ENCODE assay signal across 8 cellular contexts in the genomic region with DNA sequence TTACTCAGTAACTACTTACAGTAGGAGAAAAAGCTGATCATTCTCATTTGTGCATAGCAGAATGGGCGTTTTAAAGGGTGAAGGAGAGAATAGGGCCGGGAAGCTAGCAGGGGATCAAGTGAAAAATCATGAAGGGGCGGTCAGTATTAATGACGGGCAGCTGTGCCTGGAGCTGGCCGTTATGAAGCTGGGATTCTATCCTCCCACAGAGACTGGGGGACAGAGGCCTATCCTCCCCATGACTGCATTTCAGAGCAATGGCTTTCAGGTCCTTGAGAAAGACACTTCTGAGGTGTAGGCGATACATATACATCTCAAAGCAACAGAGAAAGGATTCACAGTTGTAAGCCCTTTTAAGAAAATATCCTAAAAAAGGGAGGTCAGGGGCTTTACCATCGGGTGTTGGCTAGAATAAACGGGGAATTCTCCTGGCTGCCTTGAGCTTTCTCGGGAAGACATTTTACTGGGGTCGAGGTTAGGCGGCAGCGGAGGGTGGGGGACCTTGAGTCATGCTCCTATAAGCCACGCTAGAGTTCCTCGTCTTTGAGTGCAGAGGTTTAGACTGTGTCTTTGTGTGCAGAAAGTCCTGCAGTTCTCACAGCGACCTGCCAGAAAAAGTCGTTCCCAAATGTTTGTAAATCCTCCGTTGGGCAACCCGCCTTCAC. TPM values are rescaled to one million over a fixed set of nuclear protein-coding genes. Genes with fewer than 3 reads are reported as not detected.
DNase-seq lines count a peak whose midpoint lies in the region; ATAC-seq and TF ChIP-seq lines count a peak whose summit lies in the region.

No MANE protein-coding gene starts in this region.

- intact Hi-C loops in left cardiac atrium (cut with DNase I), result no loop called here
- intact Hi-C loops in sigmoid colon (cut with DNase I), result loop anchor here (10.0 kb wide), 1 partner anchor 223 kb away; a partner anchor contains a TSS
- intact Hi-C loops in A673 (cut with micrococcal nuclease; ENCODE audit: unreplicated experiment), result no loop called here

- peak overlapping the region; percentile 63 to 92 (median 86) for H3K27ac ChIP-seq in Peyer's patch
- peak overlapping the region; percentile 78 to 92 (median 86) for H3K27ac ChIP-seq in sigmoid colon
- H3K27ac ChIP-seq in A673 (ENCODE audit: low read depth, low read length, poor library complexity, severe bottlenecking), result no peak overlapping the region

- H3K36me3 ChIP-seq in Peyer's patch (no peaks in the 10 kb centered on the region), sigmoid colon (no peaks in the 10 kb centered on the region), A673 (ENCODE audit: insufficient read depth, low read length, poor library complexity, severe bottlenecking) (no peaks in the 10 kb centered on the region)

- peak overlapping the region; percentile 45 to 96 (median 72) for H3K4me3 ChIP-seq in Peyer's patch
- peak overlapping the region; percentile 58 to 97 (median 82) for H3K4me3 ChIP-seq in sigmoid colon
- no peak overlapping the region for H3K4me3 ChIP-seq in A673 (ENCODE audit: low read depth, low read length, poor library complexity, severe bottlenecking)

- CTCF ChIA-PET in A673 (lab: Charles Lee), result interaction anchor here (1.9 kb wide), 1 partner anchor 14 kb away, joined by 6 read pairs; no protein-coding TSS in a partner anchor

- peak; percentile 8 for ATAC-seq in GM21528 (IDR thresholded peaks at IDR 0.05; ENCODE audit: low FRiP score, unreplicated experiment)
- ATAC-seq in left cardiac atrium, result peak; percentile 13 to 40
- ATAC-seq in GM21526 (IDR thresholded peaks at IDR 0.05; ENCODE audit: low FRiP score, unreplicated experiment), result no peak

- no peak for DNase-seq in Peyer's patch
- no peak for DNase-seq in left cardiac atrium
- DNase-seq in sigmoid colon, result no peak
- DNase-seq in activated CD8-positive, alpha-beta memory T cell treated with anti-CD3 and anti-CD28 coated beads for 24 hours, result no peak
- no peak for DNase-seq in A673 (ENCODE audit: low spot score)
- no peak for DNase-seq in T1000 (lab: John Stamatoyannopoulos, UW)

- H3K9me3 ChIP-seq in Peyer's patch (no peaks in the 10 kb centered on the region), sigmoid colon (no peaks in the 10 kb centered on the region), A673 (ENCODE audit: low read depth, low read length, poor library complexity, severe bottlenecking) (no peaks in the 10 kb centered on the region)

- TF ChIP-seq POLR2A in Peyer's patch (IDR thresholded peaks at IDR 0.05) (no peak), sigmoid colon (IDR thresholded peaks at IDR 0.05) (no peak)

- H3K27me3 ChIP-seq in Peyer's patch, result no peaks in the 10 kb centered on the region
- no peaks in the 10 kb centered on the region for H3K27me3 ChIP-seq in sigmoid colon
- peaks cover 34% of the 10 kb centered on the region for H3K27me3 ChIP-seq in A673 (replicated peaks; ENCODE audit: insufficient read depth, low read depth, low read length, poor library complexity)

- no peak for TF ChIP-seq EP300 in sigmoid colon (IDR thresholded peaks at IDR 0.05)

- 26 to 32% methylated on average over 18 of the region's 18 CpGs for WGBS in sigmoid colon, 2 donors

- peaks cover 0 to 23% (median 0%) of the 10 kb centered on the region in 4 donors for H3K4me1 ChIP-seq in Peyer's patch
- H3K4me1 ChIP-seq in sigmoid colon, result peaks cover 0 to 40% (median 34%) of the 10 kb centered on the region in 4 donors
- H3K4me1 ChIP-seq in A673 (ENCODE audit: insufficient read depth, low read length, poor library complexity, severe bottlenecking), result no peaks in the 10 kb centered on the region

- POLR2A ChIA-PET in A673 (lab: Charles Lee; ENCODE audit: low non-redundant PET), result interaction anchor here (0.6 kb wide), 1 partner anchor 616 kb away, joined by 13 read pairs; no protein-coding TSS in a partner anchor

- TF ChIP-seq CTCF in Peyer's patch (IDR thresholded peaks at IDR 0.05) (peak in 1 of 6 experiments; percentile 12), sigmoid colon (IDR thresholded peaks at IDR 0.05) (no peak), A673 (conservative IDR thresholded peaks at IDR 0.05; ENCODE audit: low read depth, low read length) (no peak)

- no TSS peak for BruUV-seq in A673 (replicated peaks; lab: Mats Ljungman, UMichigan)

RNA-seq across cellular contexts. Expression of a gene that starts 0.6 kb away (rescaled TPM):
- total RNA-seq in Peyer's patch (10 to 100 TPM; 47.9 to 96.0 (median 91.1) TPM), left cardiac atrium (10 to 100 TPM; 28.7 to 32.7 TPM), sigmoid colon (10 to 100 TPM; 11.4 to 22.7 (median 18.8) TPM), A673 (2021) (0.55 TPM in 1 of 2 replicates, not detected in the other)
- 10 to 100 TPM in 1 of 3 donors, 1 to 10 TPM in 2; 4.8 to 11.9 (median 6.0) TPM for polyA plus RNA-seq in sigmoid colon

RNA-seq across cellular contexts. Expression of a gene that starts 39.2 kb away (rescaled TPM):
- total RNA-seq in Peyer's patch, result 1 to 10 TPM; 3.3 to 7.8 (median 5.8) TPM
- 10 to 100 TPM; 33.3 to 50.6 TPM for total RNA-seq in left cardiac atrium
- total RNA-seq in sigmoid colon, result 10 to 100 TPM in 2 of 4 donors, 1 to 10 TPM in 2; 5.3 to 13.2 (median 8.6) TPM
- polyA plus RNA-seq in sigmoid colon, result 10 to 100 TPM in 2 of 3 donors, 1 to 10 TPM in 1; 8.6 to 31.4 (median 15.6) TPM
- 0.43 TPM in 1 of 2 replicates, not detected in the other for total RNA-seq in A673 (2021)

RNA-seq across cellular contexts. Expression of a gene that starts 57.4 kb away (rescaled TPM):
- total RNA-seq in Peyer's patch (100 to 1,000 TPM in 3 of 4 donors, 10 to 100 TPM in 1; 61.1 to 228 (median 177) TPM), left cardiac atrium (10 to 100 TPM; 22.9 to 31.2 TPM), sigmoid colon (1 to 10 TPM; 3.9 to 8.9 (median 7.4) TPM), A673 (2021) (0.11 and 0.44 TPM in 2 replicates)
- polyA plus RNA-seq in sigmoid colon, result 100 to 1,000 TPM in 2 of 3 donors, 10 to 100 TPM in 1; 33.7 to 197 (median 114) TPM
